In genomic region chr1:54053745-54054437, GRCh38 we compare ENCODE assay signal across 1 cellular context.
TF ChIP-seq lines count a peak whose summit lies in the region.

No MANE protein-coding gene starts in this region.

TF ChIP-seq in K562, 482 proteins besides CTCF, POLR2A, EP300 and RAD21 (continued from another document):
- TF ChIP-seq ZNF740 (CRISPR knock-in tag; IDR thresholded peaks at IDR 0.05) (no peak), ZNF740 (tag; IDR thresholded peaks at IDR 0.05) (no peak), BRF2 (IDR thresholded peaks at IDR 0.05; ENCODE audit: borderline replicate concordance, insufficient read depth, insufficient read length) (no peak), RBM15 (IDR thresholded peaks at IDR 0.05; ENCODE audit: insufficient read depth, low read length) (no peak), FOXP1 (CRISPR knock-in tag; IDR thresholded peaks at IDR 0.05) (0 out of 2 replicates have a peak, but pooled peaks have one; percentile 42), ZBTB11 (CRISPR knock-in tag; IDR thresholded peaks at IDR 0.05) (peak in 1 of 3 experiments; percentile 15; a peak in 1 of 6 replicates), SAFB (IDR thresholded peaks at IDR 0.05; ENCODE audit: borderline replicate concordance, low read depth, low read length) (no peak), OTX1 (CRISPR knock-in tag; IDR thresholded peaks at IDR 0.05) (0 out of 2 replicates have a peak, but pooled peaks have one; percentile 23)
